Comparison of ENCODE assay signal across 9 cellular contexts in genomic region chr6:109978174-109979032, GRCh38. TPM values are rescaled to one million over a fixed set of nuclear protein-coding genes. Genes with fewer than 3 reads are reported as not detected.
DNase-seq lines count a peak whose midpoint lies in the region; ATAC-seq and TF ChIP-seq lines count a peak whose summit lies in the region.
"Had no signal": no experiment of that assay in that cellular context is flagged by ENCODE, and none has a peak within 500 bp of the region (broad histone marks: within the 10 kb centered on the region; RNA-seq: fewer than 3 reads in every experiment).

A gene with protein sequence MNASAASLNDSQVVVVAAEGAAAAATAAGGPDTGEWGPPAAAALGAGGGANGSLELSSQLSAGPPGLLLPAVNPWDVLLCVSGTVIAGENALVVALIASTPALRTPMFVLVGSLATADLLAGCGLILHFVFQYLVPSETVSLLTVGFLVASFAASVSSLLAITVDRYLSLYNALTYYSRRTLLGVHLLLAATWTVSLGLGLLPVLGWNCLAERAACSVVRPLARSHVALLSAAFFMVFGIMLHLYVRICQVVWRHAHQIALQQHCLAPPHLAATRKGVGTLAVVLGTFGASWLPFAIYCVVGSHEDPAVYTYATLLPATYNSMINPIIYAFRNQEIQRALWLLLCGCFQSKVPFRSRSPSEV (plus strand): TSS chr6:109978311. CDS start chr6:109979113, 802 bp downstream.

- H3K27ac Mint-ChIP-seq in HFFc6: no peak within 1 kb of the TSS

- peaks cover 6% of the 10 kb centered on the region for H3K27me3 Mint-ChIP-seq in HFFc6 (ENCODE audit: insufficient read depth)

- H3K4me1 Mint-ChIP-seq in HFFc6 (ENCODE audit: low read depth): no peaks in the 10 kb centered on the region

- peaks cover 5% of the 10 kb centered on the region for H3K9me3 Mint-ChIP-seq in HFFc6

- no peak for TF ChIP-seq CTCF in HFFc6 (IDR thresholded peaks at IDR 0.05)

- intact Hi-C loops in head of caudate nucleus (cut with DNase I): no loop called here
- intact Hi-C loops in posterior cingulate gyrus (cut with DNase I): no loop called here

- H3K36me3 Mint-ChIP-seq in HFFc6 (ENCODE audit: low read depth): no peaks in the 10 kb centered on the region

- ATAC-seq in HG02798 (IDR thresholded peaks at IDR 0.05; ENCODE audit: poor library complexity, unreplicated experiment): peak; percentile 38

- DNase-seq in Ammon's horn (ENCODE audit: low spot score): peak; percentile 55
- DNase-seq in NCI-H526 treated with DMSO at 0.1 percent for 48 hours (lab: John Stamatoyannopoulos, UW): peak; percentile 33
- peak; percentile 3 for DNase-seq in activated effector memory CD4-positive, alpha-beta T cell treated with Interleukin-2 at 50 U/mL for 16 hours
- DNase-seq in head of caudate nucleus: peak; percentile 47 to 91 (median 79)
- peak; percentile 41 to 96 (median 66) for DNase-seq in posterior cingulate gyrus
- no peak for DNase-seq in NK-92 (lab: John Stamatoyannopoulos, UW; ENCODE audit: unreplicated experiment)
- DNase-seq in HFFc6: no peak

- H3K4me3 Mint-ChIP-seq in HFFc6: no peak within 1 kb of the TSS

RNA-seq across cellular contexts. Expression of the gene that starts here (rescaled TPM):
- total RNA-seq in HFFc6 (2021; fragmentation: NEBNext Ultra II Directional; extraction: Animal tissue kit (Norgen Biotek cat#: 25700)): not detected
- total RNA-seq: urinary bladder had no signal

Comparison
In these comparisons a context has a peak if more than half of its experiments do, and no peak if none do; other contexts are left out.
1. DNase-seq: peak in Ammon's horn (single experiment), NCI-H526 treated with DMSO at 0.1 percent for 48 hours (single experiment), activated effector memory CD4-positive, alpha-beta T cell treated with Interleukin-2 at 50 U/mL for 16 hours (single experiment), head of caudate nucleus (42 of 42) and posterior cingulate gyrus (10 of 10); none in NK-92 (single experiment) and HFFc6 (single experiment).